Comparison of ENCODE assay signal across 34 cellular contexts in genomic region chr2:176645494-176645893, GRCh38.
"Had no signal": no experiment of that assay in that cellular context is flagged by ENCODE, and none has a peak within 500 bp of the region (broad histone marks: within the 10 kb centered on the region; RNA-seq: fewer than 3 reads in every experiment).

No MANE protein-coding gene starts in this region.

- DNase-seq: activated effector memory CD4-positive, alpha-beta T cell treated with anti-CD3 and anti-CD28 coated beads, Interleukin-2, amount 50 U/mL, for 16 hours; activated effector memory CD4-positive, alpha-beta T cell treated with Interleukin-2 at 50 U/mL for 16 hours; activated gamma-delta T cell; activated gamma-delta T cell treated with Interleukin-2 at 50 U/mL for 16 hours; activated naive CD4-positive, alpha-beta T cell; activated naive CD4-positive, alpha-beta T cell treated with anti-CD3 and anti-CD28 coated beads for 36 hours; activated naive CD4-positive, alpha-beta T cell treated with anti-CD3 and anti-CD28 coated beads, Interleukin-2, amount 10 ng/mL, durations not matched to agents 7 days and 5 days; activated naive CD4-positive, alpha-beta T cell treated with anti-CD3 and anti-CD28 coated beads, Interleukin-2, amount 50 U/mL, for 16 hours; activated naive CD4-positive, alpha-beta T cell treated with Interleukin-2 at 50 U/mL for 16 hours; activated naive CD8-positive, alpha-beta T cell treated with anti-CD3 and anti-CD28 coated beads for 36 hours; activated naive CD8-positive, alpha-beta T cell treated with anti-CD3 and anti-CD28 coated beads, Interleukin-2, amount 10 ng/mL, durations not matched to agents 7 days and 5 days; activated naive CD8-positive, alpha-beta T cell treated with anti-CD3 and anti-CD28 coated beads, Interleukin-2, amount 50 U/mL, for 24 hours; activated T-cell treated with anti-CD3 and anti-CD28 coated beads, Interleukin-2, amount 50 U/mL, for 1 hour; activated T-cell treated with anti-CD3 and anti-CD28 coated beads, Interleukin-2, amount 50 U/mL, for 24 hours; activated T-cell treated with anti-CD3 and anti-CD28 coated beads, Interleukin-2, amount 50 U/mL, for 4 hours; activated T-cell treated with anti-CD3 and anti-CD28 coated beads, Interleukin-2, amount 50 U/mL, for 48 hours; activated T-cell treated with anti-CD3 and anti-CD28 coated beads, Interleukin-2, amount 50 U/mL, for 72 hours; adrenal gland; amniotic stem cell; amygdala; anterior cingulate cortex; aorta; body of pancreas; brain microvascular endothelial cell; caudate nucleus; central memory CD4-positive, alpha-beta T cell; cerebellar nuclear complex had no signal

- H3K27ac ChIP-seq: adrenal gland, ascending aorta, body of pancreas, brain microvascular endothelial cell, breast epithelium, cardiac muscle cell had no signal

- H3K36me3 ChIP-seq: adrenal gland, ascending aorta, brain microvascular endothelial cell, breast epithelium, cardiac muscle cell had no signal

- H3K4me1 ChIP-seq: ascending aorta, body of pancreas, breast epithelium had no signal

- H3K9me3 ChIP-seq: adrenal gland, ascending aorta, body of pancreas, breast epithelium had no signal

- FAIRE-seq: astrocyte, bronchial epithelial cell had no signal

- ATAC-seq: activated naive CD4-positive, alpha-beta T cell treated with anti-CD3 and anti-CD28 coated beads, Interleukin-2, amount 50 U/mL, for 72 hours; activated naive CD8-positive, alpha-beta T cell treated with anti-CD3 and anti-CD28 coated beads, Interleukin-2, amount 50 U/mL, for 24 hours; activated T-cell treated with anti-CD3 and anti-CD28 coated beads, Interleukin-2, amount 50 U/mL, for 4 hours; activated T-cell treated with anti-CD3 and anti-CD28 coated beads, Interleukin-2, amount 50 U/mL, for 72 hours; activated T-helper 17 cell treated with anti-CD3 and anti-CD28 coated beads, Interleukin-2, amount 50 U/mL, for 72 hours; body of pancreas had no signal

- H3K4me3 ChIP-seq: adrenal gland, ascending aorta, body of pancreas, breast epithelium, cardiac muscle cell had no signal

- H3K27me3 ChIP-seq: adrenal gland, ascending aorta, body of pancreas had no signal
